Comparison of ENCODE assay signal across 8 cellular contexts in the genomic region with DNA sequence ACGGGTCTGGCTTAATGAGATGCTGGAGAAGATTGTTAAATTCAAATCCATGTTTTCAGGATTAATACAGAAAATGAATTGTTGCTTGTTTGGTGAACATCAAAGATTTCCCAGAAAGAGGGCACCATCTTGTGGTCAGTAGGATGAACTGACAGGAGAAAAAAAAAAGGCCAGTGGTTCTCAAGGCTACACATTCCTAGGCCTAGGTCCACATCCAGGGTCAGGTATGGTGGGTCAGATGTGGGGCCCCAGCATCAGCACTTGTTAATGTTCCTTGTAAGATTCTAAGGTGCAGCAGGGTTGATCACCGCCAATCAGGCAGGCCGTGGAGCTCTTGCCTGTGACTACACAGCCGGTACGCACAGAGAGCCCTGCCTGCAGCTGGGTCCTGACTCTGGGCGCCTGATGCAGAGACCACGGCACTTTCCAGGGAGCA. TPM values are rescaled to one million over a fixed set of nuclear protein-coding genes. Genes with fewer than 3 reads are reported as not detected.
A peak's percentile ranks its signal among the peaks of the same experiment; 100 is the strongest.
DNase-seq lines count a peak whose midpoint lies in the region; ATAC-seq, FAIRE-seq and TF ChIP-seq lines count a peak whose summit lies in the region.

No MANE protein-coding gene starts in this region.

- H3K9me3 Mint-ChIP-seq in type B pancreatic cell: no peaks in the 10 kb centered on the region

- TF ChIP-seq CTCF in body of pancreas (IDR thresholded peaks at IDR 0.05) (peak; percentile 61 to 90 (median 82)), kidney (IDR thresholded peaks at IDR 0.05; ENCODE audit: borderline replicate concordance, extremely low read depth, insufficient read depth) (peak; percentile 75), type B pancreatic cell (conservative IDR thresholded peaks at IDR 0.05) (peak; percentile 91)

- H3K4me1 ChIP-seq in body of pancreas (no peaks in the 10 kb centered on the region), kidney (ENCODE audit: control insufficient read depth in 1 of 2, insufficient read depth in 1 of 2, low read depth in 1 of 2, low read length in 2 of 2) (peaks cover 3 to 4% of the 10 kb centered on the region in 2 donors)

- H3K9ac ChIP-seq in kidney (ENCODE audit: low read length in 2 of 2): no peak overlapping the region

- ATAC-seq in body of pancreas (peak; percentile 48), HG03460 (IDR thresholded peaks at IDR 0.05; ENCODE audit: unreplicated experiment) (no peak)

- H3K4me3 ChIP-seq in body of pancreas (no peak overlapping the region), kidney (ENCODE audit: low read length in 2 of 2) (no peak overlapping the region)

- H3K27me3 Mint-ChIP-seq in type B pancreatic cell: no peaks in the 10 kb centered on the region

- H3K27ac ChIP-seq in body of pancreas: no peak overlapping the region
- H3K27ac ChIP-seq in kidney (ENCODE audit: low read depth in 2 of 2, low read length in 2 of 2): no peak overlapping the region

- no peak overlapping the region for H3K4me3 Mint-ChIP-seq in type B pancreatic cell

- H3K36me3 Mint-ChIP-seq in type B pancreatic cell: no peaks in the 10 kb centered on the region

- DNase-seq in NCI-H526 (lab: John Stamatoyannopoulos, UW) (peak; percentile 13 to 58), NCI-H526 treated with DMSO at 0.1 percent for 48 hours (lab: John Stamatoyannopoulos, UW) (no peak), NCI-H146 treated with DMSO at 0.1 percent for 48 hours (lab: John Stamatoyannopoulos, UW; ENCODE audit: unreplicated experiment) (peak; percentile 31), body of pancreas (peak in 1 of 4 donors; percentile 19), kidney (no peak), type B pancreatic cell (ENCODE audit: extremely low spot score, unreplicated experiment) (no peak), GF-D8 (lab: John Stamatoyannopoulos, UW) (no peak)

- 69 to 70% methylated on average over 7 of the region's 7 CpGs for WGBS in body of pancreas, 2 donors

- H3K9me3 ChIP-seq in body of pancreas: no peaks in the 10 kb centered on the region
- no peaks in the 10 kb centered on the region for H3K9me3 ChIP-seq in kidney (ENCODE audit: control insufficient read depth in 1 of 2, low read length in 2 of 2)

- H3K36me3 ChIP-seq in body of pancreas (replicated peaks in 1 of 2; ENCODE audit: insufficient read depth in 1 of 2, low read depth in 2 of 2) (no peaks in the 10 kb centered on the region), kidney (ENCODE audit: control insufficient read depth in 1 of 2, insufficient read depth in 2 of 2, low read length in 2 of 2) (no peaks in the 10 kb centered on the region)

- intact Hi-C loops in body of pancreas (cut with DNase I) (loop anchor here (5.0 kb wide), 1 partner anchor 414 kb away; no protein-coding TSS in a partner anchor), kidney (cut with DNase I) (loop anchor here (10.0 kb wide), 1 partner anchor 412 kb away; no protein-coding TSS in a partner anchor)

- H3K27ac Mint-ChIP-seq in type B pancreatic cell: no peak overlapping the region

- TF ChIP-seq POLR2A in body of pancreas (IDR thresholded peaks at IDR 0.05): no peak

- H3K4me1 Mint-ChIP-seq in type B pancreatic cell (ENCODE audit: unreplicated experiment): peaks cover 5% of the 10 kb centered on the region

- H3K27me3 ChIP-seq in body of pancreas: no peaks in the 10 kb centered on the region

- no peak for FAIRE-seq in kidney (lab: Jason Lieb, UNC)

RNA-seq across cellular contexts. Expression of gene FOXO3, which starts 34.0 kb away (rescaled TPM):
- total RNA-seq in body of pancreas (10 to 100 TPM; 62.8 to 69.5 TPM), kidney (76.1 TPM), type B pancreatic cell (ENCODE audit: low replicate concordance) (30.4 and 43.3 TPM in 2 replicates)
- polyA plus RNA-seq in kidney (ENCODE audit: insufficient read depth, low read depth, low replicate concordance): 9.4 TPM

Comparison
In these comparisons a context has a peak if more than half of its experiments do, and no peak if none do; other contexts are left out.
1. DNase-seq: peak in NCI-H526 (2 of 2) and NCI-H146 treated with DMSO at 0.1 percent for 48 hours (single experiment); none in NCI-H526 treated with DMSO at 0.1 percent for 48 hours (single experiment), kidney (single experiment), type B pancreatic cell (single experiment) and GF-D8 (single experiment).
2. Peak in every context shown above with its lines, with median percentiles within 50 percentile points of each other: CTCF ChIP-seq.